Comparison of ENCODE assay signal across 1 cellular context in the genomic region with DNA sequence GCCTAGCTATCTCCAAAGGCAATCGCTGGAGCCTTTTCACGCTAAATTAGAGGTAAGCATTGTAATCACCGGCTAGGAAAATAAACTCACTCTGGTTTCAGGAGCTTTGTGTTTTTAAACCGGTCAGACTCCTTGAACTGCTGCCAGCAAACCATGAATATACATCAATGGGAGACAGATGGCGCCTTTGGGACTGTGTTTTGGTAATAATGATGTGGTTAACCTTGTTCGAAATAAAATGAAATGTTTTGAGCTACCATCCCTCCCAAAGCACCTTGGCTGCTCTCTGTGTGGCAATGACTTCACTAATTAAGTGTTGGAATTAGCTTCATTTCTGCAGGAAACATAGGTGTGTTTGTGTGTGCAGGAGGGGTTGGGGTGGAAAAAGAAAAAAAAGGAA.
TF ChIP-seq lines count a peak whose summit lies in the region.

No MANE protein-coding gene starts in this region.

TF ChIP-seq in GM12878, 131 proteins besides CTCF, POLR2A, EP300 and RAD21 (continued from another document):
- TF ChIP-seq, protein P1, sequence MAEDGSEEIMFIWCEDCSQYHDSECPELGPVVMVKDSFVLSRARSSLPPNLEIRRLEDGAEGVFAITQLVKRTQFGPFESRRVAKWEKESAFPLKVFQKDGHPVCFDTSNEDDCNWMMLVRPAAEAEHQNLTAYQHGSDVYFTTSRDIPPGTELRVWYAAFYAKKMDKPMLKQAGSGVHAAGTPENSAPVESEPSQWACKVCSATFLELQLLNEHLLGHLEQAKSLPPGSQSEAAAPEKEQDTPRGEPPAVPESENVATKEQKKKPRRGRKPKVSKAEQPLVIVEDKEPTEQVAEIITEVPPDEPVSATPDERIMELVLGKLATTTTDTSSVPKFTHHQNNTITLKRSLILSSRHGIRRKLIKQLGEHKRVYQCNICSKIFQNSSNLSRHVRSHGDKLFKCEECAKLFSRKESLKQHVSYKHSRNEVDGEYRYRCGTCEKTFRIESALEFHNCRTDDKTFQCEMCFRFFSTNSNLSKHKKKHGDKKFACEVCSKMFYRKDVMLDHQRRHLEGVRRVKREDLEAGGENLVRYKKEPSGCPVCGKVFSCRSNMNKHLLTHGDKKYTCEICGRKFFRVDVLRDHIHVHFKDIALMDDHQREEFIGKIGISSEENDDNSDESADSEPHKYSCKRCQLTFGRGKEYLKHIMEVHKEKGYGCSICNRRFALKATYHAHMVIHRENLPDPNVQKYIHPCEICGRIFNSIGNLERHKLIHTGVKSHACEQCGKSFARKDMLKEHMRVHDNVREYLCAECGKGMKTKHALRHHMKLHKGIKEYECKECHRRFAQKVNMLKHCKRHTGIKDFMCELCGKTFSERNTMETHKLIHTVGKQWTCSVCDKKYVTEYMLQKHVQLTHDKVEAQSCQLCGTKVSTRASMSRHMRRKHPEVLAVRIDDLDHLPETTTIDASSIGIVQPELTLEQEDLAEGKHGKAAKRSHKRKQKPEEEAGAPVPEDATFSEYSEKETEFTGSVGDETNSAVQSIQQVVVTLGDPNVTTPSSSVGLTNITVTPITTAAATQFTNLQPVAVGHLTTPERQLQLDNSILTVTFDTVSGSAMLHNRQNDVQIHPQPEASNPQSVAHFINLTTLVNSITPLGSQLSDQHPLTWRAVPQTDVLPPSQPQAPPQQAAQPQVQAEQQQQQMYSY (CRISPR knock-in tag; IDR thresholded peaks at IDR 0.05), result no peak
- TF ChIP-seq CEBPB (IDR thresholded peaks at IDR 0.05; ENCODE audit: borderline replicate concordance in 1 of 2, low read depth in 2 of 2, low read length in 2 of 2), result no peak
- TF ChIP-seq SMC3 (IDR thresholded peaks at IDR 0.05; ENCODE audit: borderline replicate concordance, low read length), result no peak
- TF ChIP-seq, protein P2, sequence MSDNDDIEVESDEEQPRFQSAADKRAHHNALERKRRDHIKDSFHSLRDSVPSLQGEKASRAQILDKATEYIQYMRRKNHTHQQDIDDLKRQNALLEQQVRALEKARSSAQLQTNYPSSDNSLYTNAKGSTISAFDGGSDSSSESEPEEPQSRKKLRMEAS (IDR thresholded peaks at IDR 0.05; ENCODE audit: low read depth, low read length), result no peak
- no peak for TF ChIP-seq KLF5 (IDR thresholded peaks at IDR 0.05; ENCODE audit: partially characterized antibody)
- no peak for TF ChIP-seq RAD51 (IDR thresholded peaks at IDR 0.05)
- no peak for TF ChIP-seq NFYA (IDR thresholded peaks at IDR 0.05; ENCODE audit: borderline replicate concordance, low read depth, low read length)
- TF ChIP-seq, protein P3, sequence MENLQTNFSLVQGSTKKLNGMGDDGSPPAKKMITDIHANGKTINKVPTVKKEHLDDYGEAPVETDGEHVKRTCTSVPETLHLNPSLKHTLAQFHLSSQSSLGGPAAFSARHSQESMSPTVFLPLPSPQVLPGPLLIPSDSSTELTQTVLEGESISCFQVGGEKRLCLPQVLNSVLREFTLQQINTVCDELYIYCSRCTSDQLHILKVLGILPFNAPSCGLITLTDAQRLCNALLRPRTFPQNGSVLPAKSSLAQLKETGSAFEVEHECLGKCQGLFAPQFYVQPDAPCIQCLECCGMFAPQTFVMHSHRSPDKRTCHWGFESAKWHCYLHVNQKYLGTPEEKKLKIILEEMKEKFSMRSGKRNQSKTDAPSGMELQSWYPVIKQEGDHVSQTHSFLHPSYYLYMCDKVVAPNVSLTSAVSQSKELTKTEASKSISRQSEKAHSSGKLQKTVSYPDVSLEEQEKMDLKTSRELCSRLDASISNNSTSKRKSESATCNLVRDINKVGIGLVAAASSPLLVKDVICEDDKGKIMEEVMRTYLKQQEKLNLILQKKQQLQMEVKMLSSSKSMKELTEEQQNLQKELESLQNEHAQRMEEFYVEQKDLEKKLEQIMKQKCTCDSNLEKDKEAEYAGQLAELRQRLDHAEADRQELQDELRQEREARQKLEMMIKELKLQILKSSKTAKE (IDR thresholded peaks at IDR 0.05; ENCODE audit: low read depth, poor library complexity, severe bottlenecking), result no peak
- TF ChIP-seq, protein P4, sequence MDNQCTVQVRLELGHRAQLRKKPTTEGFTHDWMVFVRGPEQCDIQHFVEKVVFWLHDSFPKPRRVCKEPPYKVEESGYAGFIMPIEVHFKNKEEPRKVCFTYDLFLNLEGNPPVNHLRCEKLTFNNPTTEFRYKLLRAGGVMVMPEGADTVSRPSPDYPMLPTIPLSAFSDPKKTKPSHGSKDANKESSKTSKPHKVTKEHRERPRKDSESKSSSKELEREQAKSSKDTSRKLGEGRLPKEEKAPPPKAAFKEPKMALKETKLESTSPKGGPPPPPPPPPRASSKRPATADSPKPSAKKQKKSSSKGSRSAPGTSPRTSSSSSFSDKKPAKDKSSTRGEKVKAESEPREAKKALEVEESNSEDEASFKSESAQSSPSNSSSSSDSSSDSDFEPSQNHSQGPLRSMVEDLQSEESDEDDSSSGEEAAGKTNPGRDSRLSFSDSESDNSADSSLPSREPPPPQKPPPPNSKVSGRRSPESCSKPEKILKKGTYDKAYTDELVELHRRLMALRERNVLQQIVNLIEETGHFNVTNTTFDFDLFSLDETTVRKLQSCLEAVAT (IDR thresholded peaks at IDR 0.05), result no peak
- TF ChIP-seq, protein P5, sequence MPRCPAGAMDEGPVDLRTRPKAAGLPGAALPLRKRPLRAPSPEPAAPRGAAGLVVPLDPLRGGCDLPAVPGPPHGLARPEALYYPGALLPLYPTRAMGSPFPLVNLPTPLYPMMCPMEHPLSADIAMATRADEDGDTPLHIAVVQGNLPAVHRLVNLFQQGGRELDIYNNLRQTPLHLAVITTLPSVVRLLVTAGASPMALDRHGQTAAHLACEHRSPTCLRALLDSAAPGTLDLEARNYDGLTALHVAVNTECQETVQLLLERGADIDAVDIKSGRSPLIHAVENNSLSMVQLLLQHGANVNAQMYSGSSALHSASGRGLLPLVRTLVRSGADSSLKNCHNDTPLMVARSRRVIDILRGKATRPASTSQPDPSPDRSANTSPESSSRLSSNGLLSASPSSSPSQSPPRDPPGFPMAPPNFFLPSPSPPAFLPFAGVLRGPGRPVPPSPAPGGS (IDR thresholded peaks at IDR 0.05; ENCODE audit: borderline replicate concordance, insufficient read depth, low read depth, low read length, poor library complexity, severe bottlenecking), result no peak
- TF ChIP-seq, protein P6, sequence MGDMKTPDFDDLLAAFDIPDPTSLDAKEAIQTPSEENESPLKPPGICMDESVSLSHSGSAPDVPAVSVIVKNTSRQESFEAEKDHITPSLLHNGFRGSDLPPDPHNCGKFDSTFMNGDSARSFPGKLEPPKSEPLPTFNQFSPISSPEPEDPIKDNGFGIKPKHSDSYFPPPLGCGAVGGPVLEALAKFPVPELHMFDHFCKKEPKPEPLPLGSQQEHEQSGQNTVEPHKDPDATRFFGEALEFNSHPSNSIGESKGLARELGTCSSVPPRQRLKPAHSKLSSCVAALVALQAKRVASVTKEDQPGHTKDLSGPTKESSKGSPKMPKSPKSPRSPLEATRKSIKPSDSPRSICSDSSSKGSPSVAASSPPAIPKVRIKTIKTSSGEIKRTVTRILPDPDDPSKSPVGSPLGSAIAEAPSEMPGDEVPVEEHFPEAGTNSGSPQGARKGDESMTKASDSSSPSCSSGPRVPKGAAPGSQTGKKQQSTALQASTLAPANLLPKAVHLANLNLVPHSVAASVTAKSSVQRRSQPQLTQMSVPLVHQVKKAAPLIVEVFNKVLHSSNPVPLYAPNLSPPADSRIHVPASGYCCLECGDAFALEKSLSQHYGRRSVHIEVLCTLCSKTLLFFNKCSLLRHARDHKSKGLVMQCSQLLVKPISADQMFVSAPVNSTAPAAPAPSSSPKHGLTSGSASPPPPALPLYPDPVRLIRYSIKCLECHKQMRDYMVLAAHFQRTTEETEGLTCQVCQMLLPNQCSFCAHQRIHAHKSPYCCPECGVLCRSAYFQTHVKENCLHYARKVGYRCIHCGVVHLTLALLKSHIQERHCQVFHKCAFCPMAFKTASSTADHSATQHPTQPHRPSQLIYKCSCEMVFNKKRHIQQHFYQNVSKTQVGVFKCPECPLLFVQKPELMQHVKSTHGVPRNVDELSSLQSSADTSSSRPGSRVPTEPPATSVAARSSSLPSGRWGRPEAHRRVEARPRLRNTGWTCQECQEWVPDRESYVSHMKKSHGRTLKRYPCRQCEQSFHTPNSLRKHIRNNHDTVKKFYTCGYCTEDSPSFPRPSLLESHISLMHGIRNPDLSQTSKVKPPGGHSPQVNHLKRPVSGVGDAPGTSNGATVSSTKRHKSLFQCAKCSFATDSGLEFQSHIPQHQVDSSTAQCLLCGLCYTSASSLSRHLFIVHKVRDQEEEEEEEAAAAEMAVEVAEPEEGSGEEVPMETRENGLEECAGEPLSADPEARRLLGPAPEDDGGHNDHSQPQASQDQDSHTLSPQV (IDR thresholded peaks at IDR 0.05), result no peak
- TF ChIP-seq POU2F2 (IDR thresholded peaks at IDR 0.05; ENCODE audit: borderline replicate concordance, low read depth, low read length), result no peak
- TF ChIP-seq RELA (IDR thresholded peaks at IDR 0.05; ENCODE audit: borderline replicate concordance, partially characterized antibody), result no peak
- no peak for TF ChIP-seq YY1 (IDR thresholded peaks at IDR 0.05; ENCODE audit: low read depth, low read length)
